In genomic region chr15:74569731-74570070, GRCh38 we compare ENCODE assay signal across 15 cellular contexts.
"Had no signal": no experiment of that assay in that cellular context is flagged by ENCODE, and none has a peak within 500 bp of the region (broad histone marks: within the 10 kb centered on the region; RNA-seq: fewer than 3 reads in every experiment).

No MANE protein-coding gene starts in this region.

- H3K27ac ChIP-seq: body of pancreas, left lung, pancreas, suprapubic skin had no signal

- H3K9me3 ChIP-seq: body of pancreas, esophagus squamous epithelium, heart right ventricle, left lung, pancreas, suprapubic skin had no signal

- H3K27me3 ChIP-seq: body of pancreas, dorsolateral prefrontal cortex, esophagus squamous epithelium, heart right ventricle, left lung, pancreas, suprapubic skin had no signal

- DNase-seq: activated CD4-positive, alpha-beta memory T cell treated with anti-CD3 and anti-CD28 coated beads for 36 hours; activated naive CD4-positive, alpha-beta T cell treated with anti-CD3 and anti-CD28 coated beads, Interleukin-2, amount 10 ng/mL, durations not matched to agents 7 days and 5 days; body of pancreas; esophagus squamous epithelium; foreskin melanocyte; heart right ventricle; islet precursor cell; left lung; pancreas; stimulated activated CD4-positive, alpha-beta T cell treated with anti-CD3 and anti-CD28 coated beads, Interleukin-1b, Interleukin-23, amount 100 ng/mL, for 48 hours; stimulated activated naive B cell treated with anti-CD40 and anti-IgM and Interleukin-4, amounts not matched to agents 10 μg/mL and 1 μg/mL and 100 μg/mL, for 72 hours; SW 1271 had no signal

- H3K4me1 ChIP-seq: body of pancreas, left lung, pancreas, suprapubic skin had no signal

- H3K4me3 ChIP-seq: body of pancreas, esophagus squamous epithelium, heart right ventricle, left lung, pancreas, suprapubic skin had no signal

- ATAC-seq: activated T-helper 17 cell treated with anti-CD3 and anti-CD28 coated beads, Interleukin-2, amount 50 U/mL, for 72 hours; body of pancreas; left lung; pancreas; stimulated activated naive B cell treated with anti-CD40 and anti-IgM and Interleukin-4, amounts not matched to agents 10 μg/mL and 1 μg/mL and 100 μg/mL, for 72 hours had no signal
